In genomic region chr12:57858123-57858522, GRCh38 we compare ENCODE assay signal across 5 cellular contexts. TPM values are rescaled to one million over a fixed set of nuclear protein-coding genes. Genes with fewer than 3 reads are reported as not detected.
A peak's percentile ranks its signal among the peaks of the same experiment; 100 is the strongest.
DNase-seq lines count a peak whose midpoint lies in the region; ATAC-seq, FAIRE-seq and TF ChIP-seq lines count a peak whose summit lies in the region.
"Not testable (repeated sequence)": the region's sequence is repeated elsewhere in the genome, so short reads cannot be mapped to it uniquely, and the experiment has no call there.
"Had no signal": no experiment of that assay in that cellular context is flagged by ENCODE, and none has a peak within 500 bp of the region (broad histone marks: within the 10 kb centered on the region; RNA-seq: fewer than 3 reads in every experiment).

No MANE protein-coding gene starts in this region.

- intact Hi-C loops in posterior vena cava (cut with DNase I), result not testable (repeated sequence)

- ATAC-seq in esophagus mucosa, result peak; percentile 29

- DNase-seq in bronchial epithelial cell (ENCODE audit: low read depth), result peak; percentile 68
- DNase-seq in epithelial cell of esophagus (ENCODE audit: low read depth), result peak; percentile 65
- DNase-seq in posterior vena cava (ENCODE audit: low spot score), result peak; percentile 22

- not testable (repeated sequence) for TF ChIP-seq CTCF in bronchial epithelial cell (IDR thresholded peaks at IDR 0.05; ENCODE audit: insufficient read depth, low read length, severe bottlenecking); epithelial cell of esophagus (IDR thresholded peaks at IDR 0.05; ENCODE audit: insufficient read depth, low read depth, low read length, missing control alignments)

- H3K4me3 ChIP-seq in bronchial epithelial cell (ENCODE audit: low read depth, low read length); epithelial cell of esophagus (ENCODE audit: low read length): not testable (repeated sequence)

- H3K36me3 ChIP-seq in bronchial epithelial cell (ENCODE audit: control insufficient read depth, insufficient read depth, low read length), result not testable (repeated sequence)

- not testable (repeated sequence) for H3K27me3 ChIP-seq in bronchial epithelial cell (ENCODE audit: control insufficient read depth, insufficient read depth, low read length)

- FAIRE-seq in bronchial epithelial cell (lab: Jason Lieb, UNC), result not testable (repeated sequence)

RNA-seq across cellular contexts. Expression of gene CTDSP2, which starts 11.6 kb away (rescaled TPM):
- total RNA-seq in bronchial epithelial cell (29.3 and 36.3 TPM in 2 replicates), esophagus mucosa (49.8 TPM), posterior vena cava (100 to 1,000 TPM; 135 to 138 TPM)

RNA-seq across cellular contexts. Expression of gene AVIL, which starts 39.6 kb away (rescaled TPM):
- 0.79 and 1.9 TPM in 2 replicates for total RNA-seq in bronchial epithelial cell
- total RNA-seq in esophagus mucosa, result 1.7 TPM
- total RNA-seq in posterior vena cava, result 1 to 10 TPM; 5.6 to 6.3 TPM
- total RNA-seq: Daoy had no signal
